Comparison of ENCODE assay signal across 1 cellular context in genomic region chr1:112714313-112715263, GRCh38.
A peak's percentile ranks its signal among the peaks of the same experiment; 100 is the strongest.
TF ChIP-seq lines count a peak whose summit lies in the region.

No MANE protein-coding gene starts in this region.

TF ChIP-seq in H1, 55 proteins besides CTCF, POLR2A, EP300 and RAD21:
- no peak for TF ChIP-seq TEAD4 (IDR thresholded peaks at IDR 0.05; ENCODE audit: low read depth, low read length)
- no peak for TF ChIP-seq TAF7 (optimal IDR thresholded peaks at IDR 0.05; ENCODE audit: borderline replicate concordance, low read depth, low read length)
- no peak for TF ChIP-seq ZNF274 (IDR thresholded peaks at IDR 0.05; ENCODE audit: borderline replicate concordance, extremely low read depth, low read length)
- peak; percentile 82; the same call in 1 of the 2 replicates for TF ChIP-seq RBBP5 (IDR thresholded peaks at IDR 0.05; ENCODE audit: borderline replicate concordance, low read depth, low read length)
- no peak for TF ChIP-seq JUN (IDR thresholded peaks at IDR 0.05; ENCODE audit: low read depth, low read length)
- TF ChIP-seq KDM4A (IDR thresholded peaks at IDR 0.05; ENCODE audit: low read depth, low read length, severe bottlenecking) = no peak
- TF ChIP-seq BACH1 (IDR thresholded peaks at IDR 0.05; ENCODE audit: low read length) = peak; percentile 30; the same call in 1 of the 2 replicates
- TF ChIP-seq TBP (IDR thresholded peaks at IDR 0.05; ENCODE audit: low read depth, low read length) = 0 out of 2 replicates have a peak, but pooled peaks have one; percentile 25
- TF ChIP-seq MAX (IDR thresholded peaks at IDR 0.05) = no peak; the same call in 1 of the 2 replicates
- TF ChIP-seq POU5F1 (IDR thresholded peaks at IDR 0.05; ENCODE audit: low read depth, low read length) = no peak
- TF ChIP-seq ASH2L (IDR thresholded peaks at IDR 0.05; ENCODE audit: low read length) = peak; percentile 84
- TF ChIP-seq SIRT6 (IDR thresholded peaks at IDR 0.05; ENCODE audit: low read length) = no peak
- no peak for TF ChIP-seq BRCA1 (IDR thresholded peaks at IDR 0.05; ENCODE audit: low read depth, low read length)
- TF ChIP-seq HDAC2 (IDR thresholded peaks at IDR 0.05; ENCODE audit: borderline replicate concordance in 1 of 2, low read depth in 2 of 2, low read length in 2 of 2) = no peak
- no peak for TF ChIP-seq CBX8 (IDR thresholded peaks at IDR 0.05; ENCODE audit: borderline replicate concordance, low read depth, low read length)
- TF ChIP-seq E2F6 (IDR thresholded peaks at IDR 0.05) = no peak; the same call in 1 of the 2 replicates
- TF ChIP-seq TAF1 (IDR thresholded peaks at IDR 0.05; ENCODE audit: low read depth, low read length) = no peak
- no peak for TF ChIP-seq YY1 (IDR thresholded peaks at IDR 0.05; ENCODE audit: low read depth, low read length)
- TF ChIP-seq NANOG (IDR thresholded peaks at IDR 0.05; ENCODE audit: insufficient read depth, low read depth, low read length, poor library complexity, severe bottlenecking) = no peak
- no peak for TF ChIP-seq SRF (IDR thresholded peaks at IDR 0.05; ENCODE audit: low read depth, low read length)
- no peak for TF ChIP-seq CEBPB (IDR thresholded peaks at IDR 0.05; ENCODE audit: low read depth, low read length)
- no peak for TF ChIP-seq USF2 (IDR thresholded peaks at IDR 0.05; ENCODE audit: low read length)
- TF ChIP-seq SUZ12 (IDR thresholded peaks at IDR 0.05; ENCODE audit: low read length) = no peak
- no peak for TF ChIP-seq RNF2 (IDR thresholded peaks at IDR 0.05; ENCODE audit: borderline replicate concordance, low read depth, low read length, missing control alignments, poor library complexity, severe bottlenecking)
- TF ChIP-seq EZH2 (IDR thresholded peaks at IDR 0.05; ENCODE audit: low read depth, low read length, severe bottlenecking) = no peak
- TF ChIP-seq PHF8 (conservative IDR thresholded peaks at IDR 0.05; ENCODE audit: low read depth, low read length) = peak; percentile 56
- TF ChIP-seq HDAC6 (IDR thresholded peaks at IDR 0.05; ENCODE audit: low read depth, low read length) = no peak
